ENCODE assay signal across 19 cellular contexts in the genomic region with DNA sequence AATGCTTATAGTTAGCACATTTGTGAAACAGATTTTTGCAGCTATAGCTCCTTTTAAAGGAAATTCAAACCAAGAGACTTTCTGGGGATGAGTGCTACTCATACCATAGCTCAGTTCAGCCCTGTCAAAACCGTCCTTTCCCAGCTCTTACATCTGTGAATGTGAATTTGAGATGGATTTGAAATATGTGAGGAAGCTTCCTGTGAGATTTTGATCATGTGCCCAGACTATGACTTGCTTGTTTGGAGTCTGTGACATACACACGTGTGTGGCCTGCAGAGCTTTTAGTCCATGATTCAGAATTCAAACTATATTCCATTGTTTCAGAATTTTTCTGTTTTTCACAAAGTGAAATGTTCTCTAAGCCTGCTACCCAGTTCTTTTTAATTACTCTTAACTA. TPM values are rescaled to one million over a fixed set of nuclear protein-coding genes. Genes with fewer than 3 reads are reported as not detected.
DNase-seq lines count a peak whose midpoint lies in the region; ATAC-seq and TF ChIP-seq lines count a peak whose summit lies in the region.
"Had no signal": no experiment of that assay in that cellular context is flagged by ENCODE, and none has a peak within 500 bp of the region (broad histone marks: within the 10 kb centered on the region; RNA-seq: fewer than 3 reads in every experiment).

No MANE protein-coding gene starts in this region.

- H3K36me3 Mint-ChIP-seq in chondrocyte (ENCODE audit: low read depth), result no peaks in the 10 kb centered on the region
- H3K36me3 Mint-ChIP-seq in activated CD8-positive, alpha-beta T cell treated with anti-CD3 and anti-CD28 coated beads for 36 hours (ENCODE audit: low read depth), result no peaks in the 10 kb centered on the region
- H3K36me3 Mint-ChIP-seq: activated naive CD8-positive, alpha-beta T cell treated with anti-CD3 and anti-CD28 coated beads for 36 hours; mesothelial cell of epicardium had no signal

- ATAC-seq in activated CD8-positive, alpha-beta T cell treated with anti-CD3 and anti-CD28 coated beads for 36 hours, result no peak
- no peak for ATAC-seq in GM18867 (IDR thresholded peaks at IDR 0.05; ENCODE audit: unreplicated experiment)

- H3K9me3 Mint-ChIP-seq in chondrocyte (ENCODE audit: low read depth), result no peaks in the 10 kb centered on the region
- H3K9me3 Mint-ChIP-seq in activated CD8-positive, alpha-beta T cell treated with anti-CD3 and anti-CD28 coated beads for 36 hours, result no peaks in the 10 kb centered on the region
- H3K9me3 Mint-ChIP-seq: activated naive CD8-positive, alpha-beta T cell treated with anti-CD3 and anti-CD28 coated beads for 36 hours; T-helper 2 cell treated with Interferon-gamma antibody and Interleukin-4, amounts not matched to agents 5 μg/mL and 100 μg/mL, for 36 hours had no signal

- H3K27me3 Mint-ChIP-seq in chondrocyte (ENCODE audit: low read depth), result no peaks in the 10 kb centered on the region
- H3K27me3 Mint-ChIP-seq in activated CD8-positive, alpha-beta T cell treated with anti-CD3 and anti-CD28 coated beads for 36 hours, result peaks cover 8% of the 10 kb centered on the region

- no peak overlapping the region for H3K4me3 ChIP-seq in AG09309 (ENCODE audit: control insufficient read depth, low read depth, low read length)
- H3K4me3 ChIP-seq: colonic mucosa had no signal

- TF ChIP-seq CTCF in AG09309 (IDR thresholded peaks at IDR 0.05; ENCODE audit: control insufficient read depth, insufficient read depth, low read depth, low read length, missing control alignments) (no peak), chondrocyte (IDR thresholded peaks at IDR 0.05) (no peak)
- no peak for TF ChIP-seq CTCF in activated CD8-positive, alpha-beta T cell treated with anti-CD3 and anti-CD28 coated beads for 36 hours (IDR thresholded peaks at IDR 0.05)

- intact Hi-C loops in activated CD8-positive, alpha-beta T cell treated with anti-CD3 and anti-CD28 coated beads for 36 hours (cut with micrococcal nuclease), result no loop called here

- H3K27ac Mint-ChIP-seq in chondrocyte (ENCODE audit: unreplicated experiment), result peak overlapping the region; percentile 71
- no peak overlapping the region for H3K27ac Mint-ChIP-seq in activated CD8-positive, alpha-beta T cell treated with anti-CD3 and anti-CD28 coated beads for 36 hours
- H3K27ac Mint-ChIP-seq: activated naive CD8-positive, alpha-beta T cell treated with anti-CD3 and anti-CD28 coated beads for 36 hours; mesothelial cell of epicardium; T-helper 2 cell treated with Interferon-gamma antibody and Interleukin-4, amounts not matched to agents 5 μg/mL and 100 μg/mL, for 36 hours had no signal

- H3K4me1 Mint-ChIP-seq in chondrocyte (ENCODE audit: low read depth), result peaks cover 42% of the 10 kb centered on the region
- no peaks in the 10 kb centered on the region for H3K4me1 Mint-ChIP-seq in activated CD8-positive, alpha-beta T cell treated with anti-CD3 and anti-CD28 coated beads for 36 hours (ENCODE audit: low read depth)
- H3K4me1 Mint-ChIP-seq: activated naive CD8-positive, alpha-beta T cell treated with anti-CD3 and anti-CD28 coated beads for 36 hours had no signal

- peak; percentile 72 for DNase-seq in AG09309 (ENCODE audit: low read depth)
- DNase-seq in M059J (ENCODE audit: low read depth), result peak; percentile 70
- DNase-seq in chondrocyte (ENCODE audit: low spot score), result no peak
- peak; percentile 90 for DNase-seq in iris pigment epithelial cell (ENCODE audit: low read depth)
- no peak for DNase-seq in NCI-H748 (lab: John Stamatoyannopoulos, UW; ENCODE audit: unreplicated experiment)
- DNase-seq in activated CD8-positive, alpha-beta T cell treated with anti-CD3 and anti-CD28 coated beads for 36 hours, result no peak
- no peak for DNase-seq in Ammon's horn (ENCODE audit: low spot score)
- DNase-seq: activated CD4-positive, alpha-beta T cell treated with anti-CD3 and anti-CD28 coated beads for 4 hours; activated naive CD8-positive, alpha-beta T cell treated with anti-CD3 and anti-CD28 coated beads for 36 hours; activated T-cell treated with anti-CD3 and anti-CD28 coated beads, Interleukin-2, amount 50 U/mL, for 1 hour; BE2C; colonic mucosa; DMS53; NCI-H2029 treated with DMSO at 0.1 percent for 48 hours; NCI-H774 had no signal

- H3K4me3 Mint-ChIP-seq in chondrocyte (ENCODE audit: unreplicated experiment), result no peak overlapping the region
- no peak overlapping the region for H3K4me3 Mint-ChIP-seq in activated CD8-positive, alpha-beta T cell treated with anti-CD3 and anti-CD28 coated beads for 36 hours
- H3K4me3 Mint-ChIP-seq: activated naive CD8-positive, alpha-beta T cell treated with anti-CD3 and anti-CD28 coated beads for 36 hours; mesothelial cell of epicardium; T-helper 2 cell treated with Interferon-gamma antibody and Interleukin-4, amounts not matched to agents 5 μg/mL and 100 μg/mL, for 36 hours had no signal

- POLR2A ChIA-PET in activated CD8-positive, alpha-beta T cell treated with anti-CD3 and anti-CD28 coated beads for 36 hours (lab: Charles Lee), result no interaction called here

- CTCF ChIA-PET in activated CD8-positive, alpha-beta T cell treated with anti-CD3 and anti-CD28 coated beads for 36 hours (lab: Charles Lee), result interaction anchor here (1.1 kb wide), 1 partner anchor 139 kb away, joined by 3 read pairs; no protein-coding TSS in a partner anchor

RNA-seq across cellular contexts. Expression of gene MMP1, which starts 4.4 kb away (rescaled TPM):
- 75.7 and 80.6 TPM in 2 replicates for total RNA-seq in M059J (2014; rRNA removed; shearing (Covaris generic))
- total RNA-seq in chondrocyte, result 0.60 to 4.1 TPM (median 3.9 TPM) in 3 replicates
- total RNA-seq in activated CD8-positive, alpha-beta T cell treated with anti-CD3 and anti-CD28 coated beads for 36 hours, result not detected
- total RNA-seq: activated naive CD8-positive, alpha-beta T cell treated with anti-CD3 and anti-CD28 coated beads for 36 hours; osteocyte had no signal

RNA-seq across cellular contexts. Expression of gene MMP10, which starts 21.9 kb away (rescaled TPM):
- total RNA-seq in M059J (2014; rRNA removed; shearing (Covaris generic)), result 0.37 TPM in 1 of 2 replicates, not detected in the other
- total RNA-seq in chondrocyte, result 0.15 to 0.26 TPM in 2 of 3 replicates, not detected in the other
- total RNA-seq in activated CD8-positive, alpha-beta T cell treated with anti-CD3 and anti-CD28 coated beads for 36 hours, result not detected
- total RNA-seq: activated naive CD8-positive, alpha-beta T cell treated with anti-CD3 and anti-CD28 coated beads for 36 hours; mesothelial cell of epicardium; osteocyte had no signal

RNA-seq across cellular contexts. Expression of gene MMP3, which starts 41.1 kb away (rescaled TPM):
- total RNA-seq in M059J (2014; rRNA removed; shearing (Covaris generic)), result 126 and 136 TPM in 2 replicates
- total RNA-seq in chondrocyte, result not detected in 3 replicates
- not detected for total RNA-seq in activated CD8-positive, alpha-beta T cell treated with anti-CD3 and anti-CD28 coated beads for 36 hours
- total RNA-seq: activated naive CD8-positive, alpha-beta T cell treated with anti-CD3 and anti-CD28 coated beads for 36 hours; mesothelial cell of epicardium; osteocyte had no signal

Comparison
In these comparisons a context has a peak if more than half of its experiments do, and no peak if none do; other contexts are left out.
1. DNase-seq: peak in AG09309 (single experiment), M059J (single experiment) and iris pigment epithelial cell (single experiment); none in chondrocyte (single experiment), NCI-H748 (single experiment), activated CD8-positive, alpha-beta T cell treated with anti-CD3 and anti-CD28 coated beads for 36 hours (single experiment) and Ammon's horn (single experiment).
2. RNA of gene MMP1, which starts 4.4 kb away (total RNA-seq): 75.7 to 80.6 TPM in M059J; 0.60 to 4.1 TPM in chondrocyte and not detected in activated CD8-positive, alpha-beta T cell treated with anti-CD3 and anti-CD28 coated beads for 36 hours; every median in the first group is over 10 times any median in the second.
3. RNA of gene MMP3, which starts 41.1 kb away (total RNA-seq): 126 to 136 TPM in M059J; not detected in chondrocyte and not detected in activated CD8-positive, alpha-beta T cell treated with anti-CD3 and anti-CD28 coated beads for 36 hours; every median in the first group is over 10 times any median in the second.